In genomic region chr19:8209965-8210659, GRCh38 we compare ENCODE assay signal across 8 cellular contexts. TPM values are rescaled to one million over a fixed set of nuclear protein-coding genes. Genes with fewer than 3 reads are reported as not detected.
DNase-seq lines count a peak whose midpoint lies in the region; ATAC-seq and TF ChIP-seq lines count a peak whose summit lies in the region.

No MANE protein-coding gene starts in this region.

- H3K4me3 Mint-ChIP-seq in glutamatergic neuron (ENCODE audit: unreplicated experiment), result peak overlapping the region; percentile 88

- peaks cover 6% of the 10 kb centered on the region; the same call in 1 of the 2 replicates for H3K79me2 ChIP-seq in SK-N-SH (ENCODE audit: insufficient read depth)

- no peak for DNase-seq in SK-N-SH
- DNase-seq in SJCRH30, result peak; percentile 14 to 20
- peak; percentile 57 for DNase-seq in glutamatergic neuron
- no peak for DNase-seq in sigmoid colon
- DNase-seq in NCI-H187 (lab: John Stamatoyannopoulos, UW), result no peak

- no peaks in the 10 kb centered on the region for H3K36me3 Mint-ChIP-seq in glutamatergic neuron (ENCODE audit: unreplicated experiment)

- no peaks in the 10 kb centered on the region for H3F3A ChIP-seq in SK-N-SH (replicated peaks; ENCODE audit: insufficient read depth)

- H3K4me1 ChIP-seq in SK-N-SH (ENCODE audit: control insufficient read depth in 1 of 2, insufficient read depth in 2 of 2, low read depth in 1 of 2, low read length in 1 of 2) (peaks cover 0 to 16% of the 10 kb centered on the region in 2 experiments; a peak in 2 of 4 replicates), SJCRH30 (peaks cover 6% of the 10 kb centered on the region; the same call in 1 of the 2 replicates), sigmoid colon (peaks cover 0 to 24% (median 19%) of the 10 kb centered on the region in 4 donors)

- peak overlapping the region; percentile 93 for H2AFZ ChIP-seq in SK-N-SH (ENCODE audit: low read depth)

- no peaks in the 10 kb centered on the region for H3K9me2 ChIP-seq in SK-N-SH

- H3K9me3 ChIP-seq in SK-N-SH (no peaks in the 10 kb centered on the region), SJCRH30 (replicated peaks) (no peaks in the 10 kb centered on the region), sigmoid colon (no peaks in the 10 kb centered on the region)

- peak overlapping the region in 1 of 2 experiments; percentile 66; a peak in 1 of 4 replicates for H3K27ac ChIP-seq in SK-N-SH (ENCODE audit: low read depth in 2 of 2, low read length in 1 of 2)
- H3K27ac ChIP-seq in SJCRH30, result no peak overlapping the region; the same call in 1 of the 2 replicates
- H3K27ac ChIP-seq in sigmoid colon, result peak overlapping the region; percentile 70 to 84 (median 79)

- no peak for TF ChIP-seq RAD21 in SK-N-SH (IDR thresholded peaks at IDR 0.05; ENCODE audit: low read length)

- TF ChIP-seq CTCF in SK-N-SH (IDR thresholded peaks at IDR 0.05) (no peak), glutamatergic neuron (IDR thresholded peaks at IDR 0.05; ENCODE audit: partially characterized antibody, unreplicated experiment) (no peak), sigmoid colon (IDR thresholded peaks at IDR 0.05) (no peak)

- H4K20me1 ChIP-seq in SK-N-SH (ENCODE audit: insufficient read depth), result no peaks in the 10 kb centered on the region; the same call in 1 of the 2 replicates

- H3K27ac Mint-ChIP-seq in glutamatergic neuron (ENCODE audit: unreplicated experiment), result peak overlapping the region; percentile 63

- CTCF ChIA-PET in SK-N-SH (lab: Yijun Ruan, JAX), result interaction anchor here (0.9 to 2.9 kb wide), 5 partner anchors 14 to 266 kb away, joined by 3 to 10 read pairs (median 5); partner anchors contain the start of gene TIMM44

- TF ChIP-seq POLR2A in sigmoid colon (IDR thresholded peaks at IDR 0.05), result no peak

- H3K4me1 Mint-ChIP-seq in glutamatergic neuron (ENCODE audit: low read depth, unreplicated experiment), result peaks cover 6% of the 10 kb centered on the region

- peaks cover 7% of the 10 kb centered on the region for H3K9me3 Mint-ChIP-seq in glutamatergic neuron (ENCODE audit: unreplicated experiment)

- H3K36me3 ChIP-seq in SK-N-SH (replicated peaks in 1 of 2; ENCODE audit: control insufficient read depth in 1 of 2, insufficient read depth in 2 of 2, low read length in 1 of 2) (no peaks in the 10 kb centered on the region), SJCRH30 (no peaks in the 10 kb centered on the region), sigmoid colon (no peaks in the 10 kb centered on the region)

- peak overlapping the region; percentile 81 for H3K9ac ChIP-seq in SK-N-SH

- intact Hi-C loops in sigmoid colon (cut with DNase I), result loop anchor here (2.0 to 5.0 kb wide), 2 partner anchors 41 to 53 kb away; no protein-coding TSS in a partner anchor

- no peaks in the 10 kb centered on the region for H3K27me3 ChIP-seq in SK-N-SH (ENCODE audit: insufficient read depth)
- H3K27me3 ChIP-seq in SJCRH30, result no peaks in the 10 kb centered on the region; the same call in 1 of the 2 replicates
- H3K27me3 ChIP-seq in sigmoid colon, result no peaks in the 10 kb centered on the region

- peaks cover 9% of the 10 kb centered on the region for H3K27me3 Mint-ChIP-seq in glutamatergic neuron (ENCODE audit: unreplicated experiment)

- peak overlapping the region; percentile 96 for H3K4me2 ChIP-seq in SK-N-SH

- ATAC-seq in SK-N-SH treated with all-trans-retinoic acid at 6 μM for 48 hours, result no peak
- no peak for ATAC-seq in GM19324 (IDR thresholded peaks at IDR 0.05; ENCODE audit: low FRiP score, unreplicated experiment)
- ATAC-seq in GM19023 (IDR thresholded peaks at IDR 0.05; ENCODE audit: unreplicated experiment), result no peak

- WGBS in SK-N-SH (ENCODE audit: low lambda C conversion rate), result 58% methylated on average over 16 of the region's 23 CpGs
- 26 to 44% methylated on average over 23 of the region's 23 CpGs for WGBS in sigmoid colon, 2 donors

- POLR2A ChIA-PET in SK-N-SH (lab: Yijun Ruan, JAX), result interaction anchor here (0.7 to 1.3 kb wide), 3 partner anchors 9 to 40 kb away, joined by 3 to 4 read pairs (median 3); no protein-coding TSS in a partner anchor

- TF ChIP-seq EP300 in SK-N-SH (IDR thresholded peaks at IDR 0.05; ENCODE audit: borderline replicate concordance in 1 of 2, low read depth in 1 of 2, low read length in 1 of 2) (no peak), sigmoid colon (IDR thresholded peaks at IDR 0.05) (no peak)

- peak overlapping the region; percentile 68 to 87 for H3K4me3 ChIP-seq in SK-N-SH (ENCODE audit: low read depth in 2 of 2, low read length in 1 of 2)
- peak overlapping the region; percentile 76 for H3K4me3 ChIP-seq in SJCRH30
- peak overlapping the region; percentile 68 to 93 (median 78) for H3K4me3 ChIP-seq in sigmoid colon

TF ChIP-seq in SK-N-SH, 30 proteins besides CTCF, POLR2A, EP300 and RAD21:
- no peak for TF ChIP-seq TCF12 (IDR thresholded peaks at IDR 0.05)

TF ChIP-seq in SK-N-SH treated with all-trans-retinoic acid at 6 μM for 48 hours, 23 proteins besides CTCF, POLR2A, EP300 and RAD21:
- TF ChIP-seq TOX (CRISPR knock-in tag; IDR thresholded peaks at IDR 0.05; ENCODE audit: borderline replicate concordance), result no peak
- no peak for TF ChIP-seq SNAI2 (CRISPR knock-in tag; IDR thresholded peaks at IDR 0.05)
- no peak for TF ChIP-seq OSR1 (CRISPR knock-in tag; IDR thresholded peaks at IDR 0.05)
- TF ChIP-seq ARNTL (CRISPR knock-in tag; IDR thresholded peaks at IDR 0.05; ENCODE audit: borderline replicate concordance, low read depth), result no peak
- TF ChIP-seq TCF4 (CRISPR knock-in tag; IDR thresholded peaks at IDR 0.05; ENCODE audit: borderline replicate concordance), result no peak
- no peak for TF ChIP-seq ZNF70 (CRISPR knock-in tag; IDR thresholded peaks at IDR 0.05)
- no peak for TF ChIP-seq ZC3H10 (CRISPR knock-in tag; IDR thresholded peaks at IDR 0.05)
- no peak for TF ChIP-seq GLIS3 (CRISPR knock-in tag; IDR thresholded peaks at IDR 0.05)
- TF ChIP-seq ESRRG (CRISPR knock-in tag; IDR thresholded peaks at IDR 0.05), result no peak
- TF ChIP-seq ZNF565 (CRISPR knock-in tag; conservative IDR thresholded peaks at IDR 0.05; ENCODE audit: low read depth), result no peak
- no peak for TF ChIP-seq PPARA (CRISPR knock-in tag; IDR thresholded peaks at IDR 0.05; ENCODE audit: borderline replicate concordance)
- no peak for TF ChIP-seq RARB (CRISPR knock-in tag; IDR thresholded peaks at IDR 0.05)
- TF ChIP-seq ISL1 (CRISPR knock-in tag; IDR thresholded peaks at IDR 0.05), result no peak
- no peak for TF ChIP-seq TSHZ2 (CRISPR knock-in tag; IDR thresholded peaks at IDR 0.05)
- no peak for TF ChIP-seq ZFP30 (CRISPR knock-in tag; IDR thresholded peaks at IDR 0.05)
- no peak for TF ChIP-seq CSDC2 (CRISPR knock-in tag; IDR thresholded peaks at IDR 0.05)
TF ChIP-seq in SK-N-SH treated with all-trans-retinoic acid at 6 μM for 48 hours: peak in this region for 0.

RNA-seq across cellular contexts. Expression of gene CERS4, which starts 0.9 kb away (rescaled TPM):
- polyA plus RNA-seq in SK-N-SH (2012; rRNA removed) (36.5 and 41.4 TPM in 2 replicates), sigmoid colon (10 to 100 TPM in 2 of 3 donors, 1 to 10 TPM in 1; 1.4 to 18.6 (median 11.4) TPM)
- 19.7 and 28.8 TPM in 2 replicates for polyA plus RNA-seq in SK-N-SH (2012; cell fraction: cytosol; rRNA removed)
- 33.0 and 44.4 TPM in 2 replicates for polyA plus RNA-seq in SK-N-SH (2012; cell fraction: nucleus; rRNA removed)
- 9.3 and 9.9 TPM in 2 replicates for total RNA-seq in SJCRH30 (2014; rRNA removed; shearing (Covaris generic))
- total RNA-seq in glutamatergic neuron (ENCODE audit: unreplicated experiment) (27.3 TPM), sigmoid colon (10 to 100 TPM; 24.1 to 40.0 (median 30.2) TPM)

Comparison
In these comparisons a context has a peak if more than half of its experiments do, and no peak if none do; other contexts are left out.
1. DNase-seq: peak in SJCRH30 (2 of 2) and glutamatergic neuron (single experiment); none in SK-N-SH (single experiment), sigmoid colon (single experiment) and NCI-H187 (0 of 2).
2. Peak in every context shown above with its lines, with median percentiles within 50 percentile points of each other: H3K4me3 ChIP-seq.